Comparison of ENCODE assay signal across 35 cellular contexts in the genomic region with DNA sequence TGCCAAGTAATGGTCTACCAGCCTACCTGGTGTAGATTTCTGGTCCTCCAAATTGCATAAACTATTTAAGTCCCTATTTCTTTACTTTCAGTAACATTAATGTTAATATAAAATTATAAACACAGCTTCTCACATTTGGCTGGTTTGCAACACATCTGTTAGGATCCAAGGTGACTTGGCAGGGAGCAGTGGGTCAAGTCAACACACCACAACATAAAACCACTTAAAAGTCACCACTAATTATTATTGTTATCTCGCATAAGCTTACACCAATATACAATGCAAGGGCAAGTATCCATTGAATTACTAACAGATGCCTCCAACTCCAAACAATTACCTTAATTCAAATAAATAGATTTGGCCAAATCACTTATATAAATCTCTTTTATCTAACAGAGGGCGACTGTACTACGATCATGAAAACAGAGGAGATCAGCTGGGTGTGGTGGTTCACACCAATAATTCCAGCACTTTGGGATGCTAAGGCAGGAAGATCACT.
"Had no signal": no experiment of that assay in that cellular context is flagged by ENCODE, and none has a peak within 500 bp of the region (broad histone marks: within the 10 kb centered on the region; RNA-seq: fewer than 3 reads in every experiment).

No MANE protein-coding gene starts in this region.

- ATAC-seq: activated CD4-positive, CD25-positive, alpha-beta regulatory T cell treated with anti-CD3 and anti-CD28 coated beads, Interleukin-2, amount 50 U/mL, for 24 hours; activated CD8-positive, alpha-beta memory T cell treated with anti-CD3 and anti-CD28 coated beads, Interleukin-2, amount 10 ng/mL, durations not matched to agents 7 days and 5 days; activated CD8-positive, alpha-beta T cell treated with anti-CD3 and anti-CD28 coated beads, Interleukin-2, amount 10 ng/mL, durations not matched to agents 7 days and 5 days; activated naive CD8-positive, alpha-beta T cell treated with anti-CD3 and anti-CD28 coated beads, Interleukin-2, amount 50 U/mL, for 24 hours; body of pancreas; effector memory CD8-positive, alpha-beta T cell; gastroesophageal sphincter; heart right ventricle had no signal

- H3K4me3 Mint-ChIP-seq: activated B cell treated with CpG ODN at 0.5 μM for 24 hours; activated CD8-positive, alpha-beta memory T cell treated with anti-CD3 and anti-CD28 coated beads, Interleukin-2, amount 10 ng/mL, durations not matched to agents 7 days and 5 days; activated CD8-positive, alpha-beta T cell treated with anti-CD3 and anti-CD28 coated beads, Interleukin-2, amount 10 ng/mL, durations not matched to agents 7 days and 5 days; activated naive CD4-positive, alpha-beta T cell treated with anti-CD3 and anti-CD28 coated beads for 36 hours; activated naive CD4-positive, alpha-beta T cell treated with anti-CD3 and anti-CD28 coated beads, Interleukin-2, amount 50 U/mL, for 24 hours; activated naive CD8-positive, alpha-beta T cell treated with anti-CD3 and anti-CD28 coated beads for 36 hours; activated naive CD8-positive, alpha-beta T cell treated with anti-CD3 and anti-CD28 coated beads, Interleukin-2, amount 50 U/mL, for 24 hours; activated T-helper 1 cell treated with anti-CD3 and anti-CD28 coated beads, Interleukin-12 subunit alpha, Interleukin-12 subunit beta, Interleukin-2, Interleukin-4 antibody, amounts not matched to agents 30 ng/mL and 10 ng/mL and 1 ng/mL, durations not matched to agents 14 hours and 24 hours and 36 hours; effector memory CD8-positive, alpha-beta T cell; T-helper 2 cell treated with Interferon-gamma antibody and Interleukin-4, amounts not matched to agents 5 μg/mL and 100 μg/mL, for 36 hours had no signal

- H3K27me3 ChIP-seq: adrenal gland, body of pancreas, esophagus squamous epithelium, gastroesophageal sphincter, heart right ventricle, hepatocyte had no signal

- H3K36me3 ChIP-seq: adrenal gland, esophagus squamous epithelium, gastroesophageal sphincter, heart right ventricle, WERI-Rb-1 had no signal

- H3K36me3 Mint-ChIP-seq: activated CD8-positive, alpha-beta memory T cell treated with anti-CD3 and anti-CD28 coated beads, Interleukin-2, amount 10 ng/mL, durations not matched to agents 7 days and 5 days; activated naive CD4-positive, alpha-beta T cell treated with anti-CD3 and anti-CD28 coated beads, Interleukin-2, amount 50 U/mL, for 24 hours; activated naive CD8-positive, alpha-beta T cell treated with anti-CD3 and anti-CD28 coated beads for 36 hours had no signal

- DNase-seq: activated B cell treated with CpG ODN at 0.5 μM for 24 hours; activated CD4-positive, alpha-beta T cell treated with anti-CD3 and anti-CD28 coated beads for 48 hours; activated CD4-positive, alpha-beta T cell treated with anti-CD3 and anti-CD28 coated beads, Interleukin-2, amount 50 U/mL, for 1 hour; activated CD4-positive, alpha-beta T cell treated with anti-CD3 and anti-CD28 coated beads, Interleukin-2, amount 50 U/mL, for 48 hours; activated CD8-positive, alpha-beta memory T cell treated with anti-CD3 and anti-CD28 coated beads, Interleukin-2, amount 10 ng/mL, durations not matched to agents 7 days and 5 days; activated CD8-positive, alpha-beta memory T cell treated with anti-CD3 and anti-CD28 coated beads, Interleukin-2, amount 50 U/mL, for 4 hours; activated CD8-positive, alpha-beta T cell treated with anti-CD3 and anti-CD28 coated beads, Interleukin-2, amount 10 ng/mL, durations not matched to agents 7 days and 5 days; activated effector memory CD4-positive, alpha-beta T cell treated with anti-CD3 and anti-CD28 coated beads, Interleukin-2, amount 50 U/mL, for 16 hours; activated naive CD4-positive, alpha-beta T cell treated with anti-CD3 and anti-CD28 coated beads for 36 hours; activated naive CD8-positive, alpha-beta T cell treated with anti-CD3 and anti-CD28 coated beads for 36 hours; activated naive CD8-positive, alpha-beta T cell treated with anti-CD3 and anti-CD28 coated beads, Interleukin-2, amount 50 U/mL, for 24 hours; activated T-cell treated with anti-CD3 and anti-CD28 coated beads, Interleukin-2, amount 50 U/mL, for 1 hour; activated T-cell treated with anti-CD3 and anti-CD28 coated beads, Interleukin-2, amount 50 U/mL, for 48 hours; adrenal gland; amygdala; aorta; body of pancreas; caudate nucleus; cortex of kidney; dermis blood vessel endothelial cell; effector CD4-positive, alpha-beta T cell; effector memory CD8-positive, alpha-beta T cell; esophagus squamous epithelium; foreskin melanocyte; heart right ventricle; T1000; WERI-Rb-1 had no signal

- H3K9me3 Mint-ChIP-seq: activated B cell treated with CpG ODN at 0.5 μM for 24 hours; activated naive CD4-positive, alpha-beta T cell treated with anti-CD3 and anti-CD28 coated beads for 36 hours; activated naive CD4-positive, alpha-beta T cell treated with anti-CD3 and anti-CD28 coated beads, Interleukin-2, amount 50 U/mL, for 24 hours; activated naive CD8-positive, alpha-beta T cell treated with anti-CD3 and anti-CD28 coated beads for 36 hours; activated naive CD8-positive, alpha-beta T cell treated with anti-CD3 and anti-CD28 coated beads, Interleukin-2, amount 50 U/mL, for 24 hours; activated T-helper 1 cell treated with anti-CD3 and anti-CD28 coated beads, Interleukin-12 subunit alpha, Interleukin-12 subunit beta, Interleukin-2, Interleukin-4 antibody, amounts not matched to agents 30 ng/mL and 10 ng/mL and 1 ng/mL, durations not matched to agents 14 hours and 24 hours and 36 hours; activated T-helper 2 cell treated with anti-CD3 and anti-CD28 coated beads, Interferon-gamma antibody, Interleukin-2, Interleukin-4, amounts not matched to agents 10 μg/mL and 5 μg/mL and 100 μg/mL, durations not matched to agents 14 hours and 24 hours and 36 hours; effector memory CD8-positive, alpha-beta T cell; T-helper 2 cell treated with Interferon-gamma antibody and Interleukin-4, amounts not matched to agents 5 μg/mL and 100 μg/mL, for 36 hours had no signal

- H3K4me1 Mint-ChIP-seq: activated B cell treated with CpG ODN at 0.5 μM for 24 hours; activated CD8-positive, alpha-beta memory T cell treated with anti-CD3 and anti-CD28 coated beads, Interleukin-2, amount 10 ng/mL, durations not matched to agents 7 days and 5 days; activated naive CD4-positive, alpha-beta T cell treated with anti-CD3 and anti-CD28 coated beads, Interleukin-2, amount 50 U/mL, for 24 hours; activated naive CD8-positive, alpha-beta T cell treated with anti-CD3 and anti-CD28 coated beads for 36 hours; activated naive CD8-positive, alpha-beta T cell treated with anti-CD3 and anti-CD28 coated beads, Interleukin-2, amount 50 U/mL, for 24 hours had no signal

- H3K4me3 ChIP-seq: adrenal gland, body of pancreas, esophagus squamous epithelium, gastroesophageal sphincter, heart right ventricle, hepatocyte had no signal

- H3K27me3 Mint-ChIP-seq: activated B cell treated with CpG ODN at 0.5 μM for 24 hours; activated CD8-positive, alpha-beta memory T cell treated with anti-CD3 and anti-CD28 coated beads, Interleukin-2, amount 10 ng/mL, durations not matched to agents 7 days and 5 days; effector memory CD8-positive, alpha-beta T cell had no signal

- H3K4me1 ChIP-seq: adrenal gland, body of pancreas, esophagus squamous epithelium, heart right ventricle had no signal

- H3K9me3 ChIP-seq: adrenal gland, body of pancreas, esophagus squamous epithelium, gastroesophageal sphincter, heart right ventricle had no signal

- H3K27ac ChIP-seq: adrenal gland, body of pancreas, epithelial cell of prostate, heart right ventricle, hepatocyte, WERI-Rb-1 had no signal

- H3K27ac Mint-ChIP-seq: activated B cell treated with CpG ODN at 0.5 μM for 24 hours; activated CD8-positive, alpha-beta memory T cell treated with anti-CD3 and anti-CD28 coated beads, Interleukin-2, amount 10 ng/mL, durations not matched to agents 7 days and 5 days; activated CD8-positive, alpha-beta T cell treated with anti-CD3 and anti-CD28 coated beads, Interleukin-2, amount 10 ng/mL, durations not matched to agents 7 days and 5 days; activated naive CD4-positive, alpha-beta T cell treated with anti-CD3 and anti-CD28 coated beads for 36 hours; activated naive CD4-positive, alpha-beta T cell treated with anti-CD3 and anti-CD28 coated beads, Interleukin-2, amount 50 U/mL, for 24 hours; activated naive CD8-positive, alpha-beta T cell treated with anti-CD3 and anti-CD28 coated beads for 36 hours; activated naive CD8-positive, alpha-beta T cell treated with anti-CD3 and anti-CD28 coated beads, Interleukin-2, amount 50 U/mL, for 24 hours; activated T-helper 1 cell treated with anti-CD3 and anti-CD28 coated beads, Interleukin-12 subunit alpha, Interleukin-12 subunit beta, Interleukin-2, Interleukin-4 antibody, amounts not matched to agents 30 ng/mL and 10 ng/mL and 1 ng/mL, durations not matched to agents 14 hours and 24 hours and 36 hours; activated T-helper 2 cell treated with anti-CD3 and anti-CD28 coated beads, Interferon-gamma antibody, Interleukin-2, Interleukin-4, amounts not matched to agents 10 μg/mL and 5 μg/mL and 100 μg/mL, durations not matched to agents 14 hours and 24 hours and 36 hours; effector memory CD8-positive, alpha-beta T cell; T-helper 2 cell treated with Interferon-gamma antibody and Interleukin-4, amounts not matched to agents 5 μg/mL and 100 μg/mL, for 36 hours had no signal
